In the genomic region with DNA sequence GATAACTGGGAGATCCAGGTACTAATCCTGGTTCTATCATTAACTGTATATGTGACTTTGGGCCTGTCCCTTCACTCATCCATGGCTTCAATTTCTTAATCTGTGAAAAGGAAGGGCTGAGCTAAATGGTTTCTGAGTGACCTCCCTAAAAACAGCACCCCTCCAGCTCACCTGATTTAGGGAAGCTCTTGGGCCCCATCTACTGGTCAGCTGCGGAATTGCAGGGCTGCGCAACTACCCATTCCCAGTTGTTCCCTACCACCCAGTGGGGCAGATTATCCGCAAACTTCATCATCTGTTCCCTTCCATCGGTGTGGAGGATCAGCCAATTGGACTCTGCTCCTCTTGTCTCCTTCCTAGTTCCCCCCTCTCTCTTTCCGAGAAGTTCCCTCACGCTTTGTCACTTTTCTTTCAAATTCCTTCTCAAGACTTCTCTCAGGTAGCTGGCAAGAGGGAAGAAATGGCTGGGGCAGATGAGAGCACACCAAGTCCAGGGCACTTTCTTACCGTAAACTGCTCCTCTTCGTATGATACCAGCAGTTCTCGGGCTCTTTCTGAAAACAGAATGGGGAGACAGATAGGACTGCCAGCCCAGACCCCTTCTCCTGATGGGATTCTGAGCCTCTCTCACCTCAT, we compare ENCODE assay signal across 8 cellular contexts. TPM values are rescaled to one million over a fixed set of nuclear protein-coding genes. Genes with fewer than 3 reads are reported as not detected.
DNase-seq lines count a peak whose midpoint lies in the region; ATAC-seq and TF ChIP-seq lines count a peak whose summit lies in the region.

No MANE protein-coding gene starts in this region.

- H3K27me3 Mint-ChIP-seq in CD8-positive, alpha-beta memory T cell = peaks cover 0 to 4% of the 10 kb centered on the region in 2 donors
- no peaks in the 10 kb centered on the region for H3K27me3 Mint-ChIP-seq in activated CD4-positive, alpha-beta T cell treated with anti-CD3 and anti-CD28 coated beads, Interleukin-2, amount 10 ng/mL, durations not matched to agents 7 days and 5 days
- H3K27me3 Mint-ChIP-seq in naive B cell = no peaks in the 10 kb centered on the region

- peak; percentile 31 to 53 (median 43) for DNase-seq in CD8-positive, alpha-beta memory T cell
- DNase-seq in M059J (ENCODE audit: low read depth) (peak; percentile 39), naive B cell (peak; percentile 32), thoracic aorta (ENCODE audit: low spot score) (no peak), ureter (ENCODE audit: low spot score) (no peak)
- peak; percentile 41 for DNase-seq in activated CD4-positive, alpha-beta T cell treated with anti-CD3 and anti-CD28 coated beads, Interleukin-2, amount 10 ng/mL, durations not matched to agents 7 days and 5 days
- peak; percentile 11 to 35 (median 22) for DNase-seq in effector memory CD4-positive, alpha-beta T cell

- H3K36me3 Mint-ChIP-seq in CD8-positive, alpha-beta memory T cell = peaks cover 0 to 64% (median 2%) of the 10 kb centered on the region in 3 donors
- H3K36me3 Mint-ChIP-seq in activated CD4-positive, alpha-beta T cell treated with anti-CD3 and anti-CD28 coated beads, Interleukin-2, amount 10 ng/mL, durations not matched to agents 7 days and 5 days (ENCODE audit: low read depth) = peaks cover 19% of the 10 kb centered on the region
- H3K36me3 Mint-ChIP-seq in naive B cell = no peaks in the 10 kb centered on the region

- no peak overlapping the region for H3K4me3 Mint-ChIP-seq in CD8-positive, alpha-beta memory T cell
- no peak overlapping the region for H3K4me3 Mint-ChIP-seq in activated CD4-positive, alpha-beta T cell treated with anti-CD3 and anti-CD28 coated beads, Interleukin-2, amount 10 ng/mL, durations not matched to agents 7 days and 5 days
- H3K4me3 Mint-ChIP-seq in naive B cell = peak overlapping the region in 1 of 8 donors; percentile 9

- CTCF ChIA-PET in CD8-positive, alpha-beta memory T cell (lab: Charles Lee) = interaction anchor here (1.1 kb wide), 1 partner anchor 494 kb away, joined by 5 read pairs; the partner anchor contains the start of gene ZC3H12B
- CTCF ChIA-PET in activated CD4-positive, alpha-beta T cell treated with anti-CD3 and anti-CD28 coated beads, Interleukin-2, amount 10 ng/mL, durations not matched to agents 7 days and 5 days (lab: Charles Lee) = interaction anchor here (0.6 to 1.5 kb wide), 6 partner anchors 8 to 663 kb away, joined by 3 to 8 read pairs (median 4); no protein-coding TSS in a partner anchor

- peaks cover 15% of the 10 kb centered on the region for H3K36me3 ChIP-seq in CD8-positive, alpha-beta memory T cell (ENCODE audit: insufficient read depth, low read length)
- H3K36me3 ChIP-seq in effector memory CD4-positive, alpha-beta T cell (ENCODE audit: control insufficient read depth, insufficient read depth, low read length) = peaks cover 27% of the 10 kb centered on the region
- H3K36me3 ChIP-seq in thoracic aorta = no peaks in the 10 kb centered on the region

- POLR2A ChIA-PET in CD8-positive, alpha-beta memory T cell (lab: Charles Lee) = no interaction called here
- POLR2A ChIA-PET in activated CD4-positive, alpha-beta T cell treated with anti-CD3 and anti-CD28 coated beads, Interleukin-2, amount 10 ng/mL, durations not matched to agents 7 days and 5 days (lab: Charles Lee) = no interaction called here

- peak; percentile 84 for TF ChIP-seq CTCF in thoracic aorta (IDR thresholded peaks at IDR 0.05)

- no peaks in the 10 kb centered on the region for H3K27me3 ChIP-seq in CD8-positive, alpha-beta memory T cell (ENCODE audit: insufficient read depth, low read length, poor library complexity, severe bottlenecking)
- H3K27me3 ChIP-seq in effector memory CD4-positive, alpha-beta T cell (replicated peaks; ENCODE audit: control insufficient read depth, insufficient read depth, low read length, poor library complexity, severe bottlenecking) = no peaks in the 10 kb centered on the region
- H3K27me3 ChIP-seq in thoracic aorta (replicated peaks; ENCODE audit: insufficient read depth) = no peaks in the 10 kb centered on the region

- ATAC-seq in GM19351 (IDR thresholded peaks at IDR 0.05; ENCODE audit: unreplicated experiment) (peak; percentile 71), naive B cell (ENCODE audit: low read depth in 2 of 2) (peak; percentile 52), thoracic aorta (ENCODE audit: insufficient number of reproducible peaks, low FRiP score, low read depth) (no peak)

- H3K4me1 Mint-ChIP-seq in CD8-positive, alpha-beta memory T cell = peaks cover 10 to 21% (median 19%) of the 10 kb centered on the region in 3 donors
- H3K4me1 Mint-ChIP-seq in activated CD4-positive, alpha-beta T cell treated with anti-CD3 and anti-CD28 coated beads, Interleukin-2, amount 10 ng/mL, durations not matched to agents 7 days and 5 days = peaks cover 14% of the 10 kb centered on the region
- H3K4me1 Mint-ChIP-seq in naive B cell = peaks cover 12 to 15% (median 14%) of the 10 kb centered on the region in 3 donors

- H3K9me3 Mint-ChIP-seq in CD8-positive, alpha-beta memory T cell = no peaks in the 10 kb centered on the region
- no peaks in the 10 kb centered on the region for H3K9me3 Mint-ChIP-seq in activated CD4-positive, alpha-beta T cell treated with anti-CD3 and anti-CD28 coated beads, Interleukin-2, amount 10 ng/mL, durations not matched to agents 7 days and 5 days
- H3K9me3 Mint-ChIP-seq in naive B cell = no peaks in the 10 kb centered on the region

- no peak overlapping the region for H3K27ac ChIP-seq in CD8-positive, alpha-beta memory T cell (ENCODE audit: low read depth, low read length)
- no peak overlapping the region for H3K27ac ChIP-seq in effector memory CD4-positive, alpha-beta T cell (ENCODE audit: insufficient read depth, low read length, poor library complexity, severe bottlenecking)
- H3K27ac ChIP-seq in thoracic aorta = no peak overlapping the region

- peaks cover 10% of the 10 kb centered on the region for H3K4me1 ChIP-seq in CD8-positive, alpha-beta memory T cell (ENCODE audit: insufficient read depth, low read length)
- H3K4me1 ChIP-seq in effector memory CD4-positive, alpha-beta T cell (ENCODE audit: control insufficient read depth, insufficient read depth, low read length, poor library complexity, severe bottlenecking) = peaks cover 7% of the 10 kb centered on the region
- peaks cover 2 to 12% of the 10 kb centered on the region in 2 donors for H3K4me1 ChIP-seq in thoracic aorta (ENCODE audit: control insufficient read depth in 1 of 2, low read depth in 2 of 2)

- no peak overlapping the region for H3K4me3 ChIP-seq in CD8-positive, alpha-beta memory T cell (ENCODE audit: low read length)
- no peak overlapping the region for H3K4me3 ChIP-seq in effector memory CD4-positive, alpha-beta T cell (ENCODE audit: insufficient read depth, low read depth, low read length, poor library complexity, severe bottlenecking)
- H3K4me3 ChIP-seq in thoracic aorta = no peak overlapping the region

- H3K27ac Mint-ChIP-seq in CD8-positive, alpha-beta memory T cell = peak overlapping the region in 4 of 8 donors; percentile 18 to 84 (median 46)
- no peak overlapping the region for H3K27ac Mint-ChIP-seq in activated CD4-positive, alpha-beta T cell treated with anti-CD3 and anti-CD28 coated beads, Interleukin-2, amount 10 ng/mL, durations not matched to agents 7 days and 5 days
- H3K27ac Mint-ChIP-seq in naive B cell = peak overlapping the region in 2 of 6 donors; percentile 26 to 35

- H3K9me3 ChIP-seq in CD8-positive, alpha-beta memory T cell (ENCODE audit: low read length) = no peaks in the 10 kb centered on the region
- no peaks in the 10 kb centered on the region for H3K9me3 ChIP-seq in effector memory CD4-positive, alpha-beta T cell (ENCODE audit: control insufficient read depth, low read length)
- H3K9me3 ChIP-seq in thoracic aorta = no peaks in the 10 kb centered on the region

RNA-seq across cellular contexts. Expression of gene LAS1L, which starts 5.8 kb away (rescaled TPM):
- 10 to 100 TPM; 70.7 to 74.3 TPM for total RNA-seq in CD8-positive, alpha-beta memory T cell
- 44.8 TPM for polyA plus RNA-seq in CD8-positive, alpha-beta memory T cell
- 52.8 and 66.8 TPM in 2 replicates for total RNA-seq in M059J (2014; rRNA removed; shearing (Covaris generic))
- total RNA-seq in activated CD4-positive, alpha-beta T cell treated with anti-CD3 and anti-CD28 coated beads, Interleukin-2, amount 10 ng/mL, durations not matched to agents 7 days and 5 days = 10 to 100 TPM; 43.7 to 44.3 TPM
- polyA plus RNA-seq in naive B cell (ENCODE audit: low read depth in 6 of 6) = 10 to 100 TPM; 22.3 to 51.9 (median 45.2) TPM
- total RNA-seq in thoracic aorta = 10 to 100 TPM; 13.4 to 23.7 TPM
- 41.1 TPM for total RNA-seq in ureter

Comparison
In these comparisons a context has a peak if more than half of its experiments do, and no peak if none do; other contexts are left out.
1. DNase-seq: peak in CD8-positive, alpha-beta memory T cell (5 of 5), M059J (single experiment), activated CD4-positive, alpha-beta T cell treated with anti-CD3 and anti-CD28 coated beads, Interleukin-2, amount 10 ng/mL, durations not matched to agents 7 days and 5 days (single experiment), effector memory CD4-positive, alpha-beta T cell (3 of 3) and naive B cell (single experiment); none in thoracic aorta (single experiment) and ureter (single experiment).